25 cellular contexts compared by ENCODE assay signal in the genomic region with DNA sequence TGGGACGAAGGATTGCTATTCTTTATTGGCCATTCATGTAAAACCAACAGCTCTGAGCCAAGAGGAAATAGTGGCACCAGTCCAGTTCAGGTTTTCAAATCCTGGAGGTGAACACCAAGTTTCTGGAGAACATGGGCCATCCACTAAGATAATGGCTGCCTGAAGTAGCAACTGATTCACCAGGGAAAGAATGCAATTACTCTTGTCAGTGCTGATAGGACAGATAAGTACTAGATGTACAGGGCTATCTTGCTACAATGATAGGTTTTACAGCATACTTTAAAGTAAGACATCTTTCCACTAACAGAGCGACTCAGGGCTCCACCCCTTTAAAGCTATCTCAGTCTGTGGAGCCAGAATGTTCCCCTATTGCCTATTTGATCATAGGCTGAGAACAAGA. TPM values are rescaled to one million over a fixed set of nuclear protein-coding genes. Genes with fewer than 3 reads are reported as not detected.
DNase-seq lines count a peak whose midpoint lies in the region; ATAC-seq and TF ChIP-seq lines count a peak whose summit lies in the region.
"Had no signal": no experiment of that assay in that cellular context is flagged by ENCODE, and none has a peak within 500 bp of the region (broad histone marks: within the 10 kb centered on the region; RNA-seq: fewer than 3 reads in every experiment).

No MANE protein-coding gene starts in this region.

- peaks cover 0 to 10% (median 0%) of the 10 kb centered on the region in 4 donors for H3K4me1 Mint-ChIP-seq in CD4-positive, CD25-positive, alpha-beta regulatory T cell
- peaks cover 8% of the 10 kb centered on the region for H3K4me1 Mint-ChIP-seq in activated T-cell treated with anti-CD3 and anti-CD28 coated beads, Interleukin-2, amount 50 U/mL, for 24 hours (ENCODE audit: low read depth)
- peaks cover 7% of the 10 kb centered on the region for H3K4me1 Mint-ChIP-seq in activated CD4-positive, alpha-beta memory T cell treated with anti-CD3 and anti-CD28 coated beads for 36 hours (ENCODE audit: low read depth)

- no peaks in the 10 kb centered on the region for H3K27me3 ChIP-seq in CD4-positive, CD25-positive, alpha-beta regulatory T cell (ENCODE audit: control insufficient read depth, insufficient read depth, low read length)
- H3K27me3 ChIP-seq: ascending aorta, ovary, sigmoid colon, tibial nerve had no signal

- peaks cover 60% of the 10 kb centered on the region for H3K36me3 ChIP-seq in CD4-positive, CD25-positive, alpha-beta regulatory T cell (ENCODE audit: control insufficient read depth, insufficient read depth, low read length)

- no peaks in the 10 kb centered on the region for H3K4me1 ChIP-seq in CD4-positive, CD25-positive, alpha-beta regulatory T cell (ENCODE audit: control insufficient read depth, insufficient read depth, low read length, poor library complexity, severe bottlenecking)
- H3K4me1 ChIP-seq: ascending aorta, lower lobe of right lung, sigmoid colon had no signal

- H3K36me3 Mint-ChIP-seq in CD4-positive, CD25-positive, alpha-beta regulatory T cell: peaks cover 53% of the 10 kb centered on the region
- peaks cover 80% of the 10 kb centered on the region for H3K36me3 Mint-ChIP-seq in activated T-cell treated with anti-CD3 and anti-CD28 coated beads, Interleukin-2, amount 50 U/mL, for 24 hours (ENCODE audit: low read depth)
- peaks cover 27% of the 10 kb centered on the region for H3K36me3 Mint-ChIP-seq in activated CD4-positive, alpha-beta memory T cell treated with anti-CD3 and anti-CD28 coated beads for 36 hours

- H3K27ac ChIP-seq in CD4-positive, CD25-positive, alpha-beta regulatory T cell (ENCODE audit: insufficient read depth, low read length, poor library complexity, severe bottlenecking): no peak overlapping the region
- H3K27ac ChIP-seq: ascending aorta, lower lobe of right lung, ovary, sigmoid colon, tibial nerve had no signal

- no peak for TF ChIP-seq CTCF in epithelial cell of esophagus (IDR thresholded peaks at IDR 0.05; ENCODE audit: insufficient read depth, low read depth, low read length, missing control alignments)

- H3K27ac Mint-ChIP-seq in CD4-positive, CD25-positive, alpha-beta regulatory T cell: peak overlapping the region in 2 of 3 donors; percentile 29 to 71
- no peak overlapping the region for H3K27ac Mint-ChIP-seq in activated T-cell treated with anti-CD3 and anti-CD28 coated beads, Interleukin-2, amount 50 U/mL, for 24 hours
- no peak overlapping the region for H3K27ac Mint-ChIP-seq in activated CD4-positive, alpha-beta memory T cell treated with anti-CD3 and anti-CD28 coated beads for 36 hours
- H3K27ac Mint-ChIP-seq: CD8-positive, alpha-beta T cell had no signal

- H3K9me3 ChIP-seq in CD4-positive, CD25-positive, alpha-beta regulatory T cell (ENCODE audit: control insufficient read depth in 2 of 2, low read length in 2 of 2): no peaks in the 10 kb centered on the region
- H3K9me3 ChIP-seq: ascending aorta, lower lobe of right lung, ovary, sigmoid colon, tibial nerve had no signal

- no peak for ATAC-seq in CD4-positive, CD25-positive, alpha-beta regulatory T cell (ENCODE audit: low read depth in 2 of 2)
- ATAC-seq in left colon: peak; percentile 84
- no peak for ATAC-seq in HG02759 (IDR thresholded peaks at IDR 0.05; ENCODE audit: unreplicated experiment)
- ATAC-seq: CD8-positive, alpha-beta T cell; lower lobe of right lung had no signal

- CTCF ChIA-PET in activated CD4-positive, alpha-beta memory T cell treated with anti-CD3 and anti-CD28 coated beads for 36 hours (lab: Charles Lee): interaction anchor here (0.9 to 1.3 kb wide), 2 partner anchors 83 to 352 kb away, joined by 3 to 4 read pairs; a partner anchor contains a TSS

- POLR2A ChIA-PET in activated CD4-positive, alpha-beta memory T cell treated with anti-CD3 and anti-CD28 coated beads for 36 hours (lab: Charles Lee): no interaction called here

- no peak for DNase-seq in CD4-positive, CD25-positive, alpha-beta regulatory T cell
- DNase-seq in LHCN-M2 (ENCODE audit: low read depth): peak; percentile 41
- DNase-seq in epithelial cell of esophagus (ENCODE audit: low read depth): peak; percentile 23
- no peak for DNase-seq in left colon
- DNase-seq in activated T-cell treated with anti-CD3 and anti-CD28 coated beads, Interleukin-2, amount 50 U/mL, for 24 hours: no peak
- DNase-seq in AG08396 (ENCODE audit: low spot score): no peak
- no peak for DNase-seq in activated CD4-positive, alpha-beta memory T cell treated with anti-CD3 and anti-CD28 coated beads for 36 hours
- DNase-seq: activated naive CD4-positive, alpha-beta T cell treated with anti-CD3 and anti-CD28 coated beads, Interleukin-2, amount 50 U/mL, for 16 hours; CD8-positive, alpha-beta T cell; DMS79; foreskin melanocyte; lower lobe of right lung; MV-4-11; NCI-H1694 treated with DMSO at 0.1 percent for 48 hours; NCI-H446 treated with DMSO at 0.1 percent for 48 hours; ovary; sigmoid colon; stimulated activated CD4-positive, alpha-beta T cell treated with anti-CD3 and anti-CD28 coated beads, Interleukin-1b, Interleukin-23, amount 100 ng/mL, for 48 hours; stimulated activated naive CD4-positive, alpha-beta T cell; T-helper 1 cell had no signal

- H3K9me3 Mint-ChIP-seq in CD4-positive, CD25-positive, alpha-beta regulatory T cell: peaks cover 0 to 1% (median 0%) of the 10 kb centered on the region in 7 donors
- no peaks in the 10 kb centered on the region for H3K9me3 Mint-ChIP-seq in activated T-cell treated with anti-CD3 and anti-CD28 coated beads, Interleukin-2, amount 50 U/mL, for 24 hours
- no peaks in the 10 kb centered on the region for H3K9me3 Mint-ChIP-seq in activated CD4-positive, alpha-beta memory T cell treated with anti-CD3 and anti-CD28 coated beads for 36 hours
- H3K9me3 Mint-ChIP-seq: CD8-positive, alpha-beta T cell; IgD-negative memory B cell had no signal

- H3K27me3 Mint-ChIP-seq in CD4-positive, CD25-positive, alpha-beta regulatory T cell: no peaks in the 10 kb centered on the region
- H3K27me3 Mint-ChIP-seq in activated T-cell treated with anti-CD3 and anti-CD28 coated beads, Interleukin-2, amount 50 U/mL, for 24 hours: no peaks in the 10 kb centered on the region
- H3K27me3 Mint-ChIP-seq in activated CD4-positive, alpha-beta memory T cell treated with anti-CD3 and anti-CD28 coated beads for 36 hours: no peaks in the 10 kb centered on the region
- H3K27me3 Mint-ChIP-seq: IgD-negative memory B cell had no signal

- intact Hi-C loops in left colon (cut with DNase I, micrococcal nuclease): no loop called here
- intact Hi-C loops in activated CD4-positive, alpha-beta memory T cell treated with anti-CD3 and anti-CD28 coated beads for 36 hours (cut with micrococcal nuclease): no loop called here

- H3K4me3 Mint-ChIP-seq in CD4-positive, CD25-positive, alpha-beta regulatory T cell: no peak overlapping the region
- no peak overlapping the region for H3K4me3 Mint-ChIP-seq in activated T-cell treated with anti-CD3 and anti-CD28 coated beads, Interleukin-2, amount 50 U/mL, for 24 hours
- H3K4me3 Mint-ChIP-seq in activated CD4-positive, alpha-beta memory T cell treated with anti-CD3 and anti-CD28 coated beads for 36 hours: no peak overlapping the region
- H3K4me3 Mint-ChIP-seq: CD8-positive, alpha-beta T cell; IgD-negative memory B cell had no signal

- H3K4me3 ChIP-seq in CD4-positive, CD25-positive, alpha-beta regulatory T cell (ENCODE audit: low read depth, low read length): no peak overlapping the region
- H3K4me3 ChIP-seq in epithelial cell of esophagus (ENCODE audit: low read length): no peak overlapping the region
- H3K4me3 ChIP-seq: ascending aorta, lower lobe of right lung, ovary, sigmoid colon, tibial nerve had no signal

RNA-seq across cellular contexts. Expression of a gene that starts 36.8 kb away (rescaled TPM):
- not detected for total RNA-seq in CD4-positive, CD25-positive, alpha-beta regulatory T cell
- under 1 TPM in 1 of 4 donors, not detected in 3; 0.34 TPM for polyA plus RNA-seq in CD4-positive, CD25-positive, alpha-beta regulatory T cell
- total RNA-seq in LHCN-M2 (2014; rRNA removed): not detected in 2 replicates
- 0.06 TPM for polyA plus RNA-seq in LHCN-M2 (2012)
- not detected for total RNA-seq in left colon
- total RNA-seq in activated CD4-positive, alpha-beta memory T cell treated with anti-CD3 and anti-CD28 coated beads for 36 hours: under 1 TPM in 1 of 2 experiments, not detected in 1; 0.24 TPM
- polyA plus RNA-seq: IgD-negative memory B cell had no signal

RNA-seq across cellular contexts. Expression of a gene that starts 44.5 kb away (rescaled TPM):
- total RNA-seq in CD4-positive, CD25-positive, alpha-beta regulatory T cell: not detected
- not detected for polyA plus RNA-seq in CD4-positive, CD25-positive, alpha-beta regulatory T cell
- total RNA-seq in LHCN-M2 (2014; rRNA removed) (not detected in 2 replicates), left colon (not detected)
- not detected for polyA plus RNA-seq in LHCN-M2 (2012)
- total RNA-seq in activated CD4-positive, alpha-beta memory T cell treated with anti-CD3 and anti-CD28 coated beads for 36 hours: not detected
- total RNA-seq: CD8-positive, alpha-beta T cell; lower lobe of right lung; myocyte; sigmoid colon; tibial nerve had no signal
- polyA plus RNA-seq: IgD-negative memory B cell, ovary had no signal

RNA-seq across cellular contexts. Expression of a gene that starts 51.1 kb away (rescaled TPM):
- total RNA-seq in CD4-positive, CD25-positive, alpha-beta regulatory T cell: not detected
- not detected for polyA plus RNA-seq in CD4-positive, CD25-positive, alpha-beta regulatory T cell
- not detected in 2 replicates for total RNA-seq in LHCN-M2 (2014; rRNA removed)
- not detected for polyA plus RNA-seq in LHCN-M2 (2012)
- total RNA-seq in left colon: not detected
- not detected for total RNA-seq in activated CD4-positive, alpha-beta memory T cell treated with anti-CD3 and anti-CD28 coated beads for 36 hours
- total RNA-seq: CD8-positive, alpha-beta T cell; lower lobe of right lung; myocyte; sigmoid colon; tibial nerve had no signal
- polyA plus RNA-seq: IgD-negative memory B cell had no signal

Comparison
In these comparisons a context has a peak if more than half of its experiments do, and no peak if none do; other contexts are left out.
1. DNase-seq: peak in LHCN-M2 (single experiment) and epithelial cell of esophagus (single experiment); none in CD4-positive, CD25-positive, alpha-beta regulatory T cell (0 of 3), left colon (0 of 2), activated T-cell treated with anti-CD3 and anti-CD28 coated beads, Interleukin-2, amount 50 U/mL, for 24 hours (single experiment), AG08396 (single experiment) and activated CD4-positive, alpha-beta memory T cell treated with anti-CD3 and anti-CD28 coated beads for 36 hours (single experiment).
2. H3K27ac Mint-ChIP-seq: peak in CD4-positive, CD25-positive, alpha-beta regulatory T cell (2 of 3); none in activated T-cell treated with anti-CD3 and anti-CD28 coated beads, Interleukin-2, amount 50 U/mL, for 24 hours (single experiment) and activated CD4-positive, alpha-beta memory T cell treated with anti-CD3 and anti-CD28 coated beads for 36 hours (single experiment).